ENCODE assay signal across 1 cellular context in the genomic region with DNA sequence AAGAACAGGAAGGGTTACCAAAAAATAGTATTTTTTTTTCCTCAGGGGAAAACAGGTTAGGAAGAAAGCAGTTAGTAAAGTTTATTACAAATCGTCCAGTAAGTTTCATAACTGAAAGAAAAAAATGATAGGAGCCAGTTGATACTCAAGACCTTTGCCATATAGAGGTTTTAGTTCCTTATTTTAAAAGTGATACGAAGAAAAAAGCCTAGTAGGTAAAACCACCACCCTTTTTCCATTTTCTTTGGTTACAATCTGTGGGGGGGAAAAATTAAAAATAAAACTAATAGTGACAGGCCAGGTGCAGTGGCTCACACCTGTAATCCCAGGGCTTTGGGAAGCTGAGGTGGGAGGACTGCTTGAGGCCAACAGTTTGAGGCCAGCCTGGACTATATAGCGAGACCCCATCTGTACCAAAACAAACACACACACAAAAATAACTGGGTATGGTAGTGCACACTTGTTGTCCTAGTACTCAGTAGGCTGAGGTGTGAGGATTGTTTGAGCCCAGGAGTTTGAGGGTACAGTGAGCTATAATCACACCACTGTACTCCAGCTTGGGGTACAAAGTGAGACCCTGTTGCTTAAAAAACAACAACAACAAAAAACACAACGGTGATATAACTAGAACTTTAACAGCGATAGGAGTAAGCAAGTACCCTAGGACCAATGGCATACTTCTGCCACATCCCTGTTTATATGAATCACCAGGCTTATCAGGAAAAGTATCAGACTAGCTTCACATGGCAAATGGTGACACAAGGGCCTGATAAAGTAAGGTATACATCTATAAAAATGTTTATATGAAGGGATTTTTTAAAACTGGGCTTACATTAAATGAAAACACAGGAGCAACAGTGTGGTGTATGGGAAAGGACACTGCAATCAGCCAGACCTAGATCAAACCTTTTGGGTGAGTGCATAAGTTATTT.
TF ChIP-seq lines count a peak whose summit lies in the region.

No MANE protein-coding gene starts in this region.

TF ChIP-seq in GM12878, 131 proteins besides CTCF, POLR2A, EP300 and RAD21 (continued from another document):
- TF ChIP-seq, protein P1, sequence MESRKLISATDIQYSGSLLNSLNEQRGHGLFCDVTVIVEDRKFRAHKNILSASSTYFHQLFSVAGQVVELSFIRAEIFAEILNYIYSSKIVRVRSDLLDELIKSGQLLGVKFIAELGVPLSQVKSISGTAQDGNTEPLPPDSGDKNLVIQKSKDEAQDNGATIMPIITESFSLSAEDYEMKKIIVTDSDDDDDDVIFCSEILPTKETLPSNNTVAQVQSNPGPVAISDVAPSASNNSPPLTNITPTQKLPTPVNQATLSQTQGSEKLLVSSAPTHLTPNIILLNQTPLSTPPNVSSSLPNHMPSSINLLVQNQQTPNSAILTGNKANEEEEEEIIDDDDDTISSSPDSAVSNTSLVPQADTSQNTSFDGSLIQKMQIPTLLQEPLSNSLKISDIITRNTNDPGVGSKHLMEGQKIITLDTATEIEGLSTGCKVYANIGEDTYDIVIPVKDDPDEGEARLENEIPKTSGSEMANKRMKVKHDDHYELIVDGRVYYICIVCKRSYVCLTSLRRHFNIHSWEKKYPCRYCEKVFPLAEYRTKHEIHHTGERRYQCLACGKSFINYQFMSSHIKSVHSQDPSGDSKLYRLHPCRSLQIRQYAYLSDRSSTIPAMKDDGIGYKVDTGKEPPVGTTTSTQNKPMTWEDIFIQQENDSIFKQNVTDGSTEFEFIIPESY (IDR thresholded peaks at IDR 0.05): no peak
- TF ChIP-seq EGR1 (IDR thresholded peaks at IDR 0.05; ENCODE audit: borderline replicate concordance in 1 of 2, low read depth in 2 of 2, low read length in 2 of 2) (no peak), JUNB (IDR thresholded peaks at IDR 0.05) (no peak), RELB (IDR thresholded peaks at IDR 0.05; ENCODE audit: low read depth) (0 out of 2 replicates have a peak, but pooled peaks have one; percentile 45), CREM (IDR thresholded peaks at IDR 0.05; ENCODE audit: low read depth) (no peak), BRCA1 (IDR thresholded peaks at IDR 0.05; ENCODE audit: low read depth, low read length) (no peak), SREBF1 (IDR thresholded peaks at IDR 0.05; ENCODE audit: low read length) (no peak), SUPT20H (IDR thresholded peaks at IDR 0.05; ENCODE audit: borderline replicate concordance, control insufficient read depth, low read depth, low read length) (no peak), MEF2A (IDR thresholded peaks at IDR 0.05; ENCODE audit: insufficient read depth, low read depth, low read length) (0 out of 2 replicates have a peak, but pooled peaks have one; percentile 5), YBX1 (IDR thresholded peaks at IDR 0.05) (no peak), EZH2 (IDR thresholded peaks at IDR 0.05; ENCODE audit: borderline replicate concordance, control insufficient read depth, low read depth, low read length) (no peak), TCF3 (IDR thresholded peaks at IDR 0.05; ENCODE audit: borderline replicate concordance, insufficient read depth, low read depth, low read length) (0 out of 2 replicates have a peak, but pooled peaks have one; percentile 18), SIX5 (IDR thresholded peaks at IDR 0.05; ENCODE audit: low read depth, low read length, severe bottlenecking) (no peak), CHD2 (IDR thresholded peaks at IDR 0.05; ENCODE audit: borderline replicate concordance, low read depth, low read length) (no peak)
- TF ChIP-seq, protein P2, sequence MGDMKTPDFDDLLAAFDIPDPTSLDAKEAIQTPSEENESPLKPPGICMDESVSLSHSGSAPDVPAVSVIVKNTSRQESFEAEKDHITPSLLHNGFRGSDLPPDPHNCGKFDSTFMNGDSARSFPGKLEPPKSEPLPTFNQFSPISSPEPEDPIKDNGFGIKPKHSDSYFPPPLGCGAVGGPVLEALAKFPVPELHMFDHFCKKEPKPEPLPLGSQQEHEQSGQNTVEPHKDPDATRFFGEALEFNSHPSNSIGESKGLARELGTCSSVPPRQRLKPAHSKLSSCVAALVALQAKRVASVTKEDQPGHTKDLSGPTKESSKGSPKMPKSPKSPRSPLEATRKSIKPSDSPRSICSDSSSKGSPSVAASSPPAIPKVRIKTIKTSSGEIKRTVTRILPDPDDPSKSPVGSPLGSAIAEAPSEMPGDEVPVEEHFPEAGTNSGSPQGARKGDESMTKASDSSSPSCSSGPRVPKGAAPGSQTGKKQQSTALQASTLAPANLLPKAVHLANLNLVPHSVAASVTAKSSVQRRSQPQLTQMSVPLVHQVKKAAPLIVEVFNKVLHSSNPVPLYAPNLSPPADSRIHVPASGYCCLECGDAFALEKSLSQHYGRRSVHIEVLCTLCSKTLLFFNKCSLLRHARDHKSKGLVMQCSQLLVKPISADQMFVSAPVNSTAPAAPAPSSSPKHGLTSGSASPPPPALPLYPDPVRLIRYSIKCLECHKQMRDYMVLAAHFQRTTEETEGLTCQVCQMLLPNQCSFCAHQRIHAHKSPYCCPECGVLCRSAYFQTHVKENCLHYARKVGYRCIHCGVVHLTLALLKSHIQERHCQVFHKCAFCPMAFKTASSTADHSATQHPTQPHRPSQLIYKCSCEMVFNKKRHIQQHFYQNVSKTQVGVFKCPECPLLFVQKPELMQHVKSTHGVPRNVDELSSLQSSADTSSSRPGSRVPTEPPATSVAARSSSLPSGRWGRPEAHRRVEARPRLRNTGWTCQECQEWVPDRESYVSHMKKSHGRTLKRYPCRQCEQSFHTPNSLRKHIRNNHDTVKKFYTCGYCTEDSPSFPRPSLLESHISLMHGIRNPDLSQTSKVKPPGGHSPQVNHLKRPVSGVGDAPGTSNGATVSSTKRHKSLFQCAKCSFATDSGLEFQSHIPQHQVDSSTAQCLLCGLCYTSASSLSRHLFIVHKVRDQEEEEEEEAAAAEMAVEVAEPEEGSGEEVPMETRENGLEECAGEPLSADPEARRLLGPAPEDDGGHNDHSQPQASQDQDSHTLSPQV (IDR thresholded peaks at IDR 0.05): no peak
- TF ChIP-seq, protein P3, sequence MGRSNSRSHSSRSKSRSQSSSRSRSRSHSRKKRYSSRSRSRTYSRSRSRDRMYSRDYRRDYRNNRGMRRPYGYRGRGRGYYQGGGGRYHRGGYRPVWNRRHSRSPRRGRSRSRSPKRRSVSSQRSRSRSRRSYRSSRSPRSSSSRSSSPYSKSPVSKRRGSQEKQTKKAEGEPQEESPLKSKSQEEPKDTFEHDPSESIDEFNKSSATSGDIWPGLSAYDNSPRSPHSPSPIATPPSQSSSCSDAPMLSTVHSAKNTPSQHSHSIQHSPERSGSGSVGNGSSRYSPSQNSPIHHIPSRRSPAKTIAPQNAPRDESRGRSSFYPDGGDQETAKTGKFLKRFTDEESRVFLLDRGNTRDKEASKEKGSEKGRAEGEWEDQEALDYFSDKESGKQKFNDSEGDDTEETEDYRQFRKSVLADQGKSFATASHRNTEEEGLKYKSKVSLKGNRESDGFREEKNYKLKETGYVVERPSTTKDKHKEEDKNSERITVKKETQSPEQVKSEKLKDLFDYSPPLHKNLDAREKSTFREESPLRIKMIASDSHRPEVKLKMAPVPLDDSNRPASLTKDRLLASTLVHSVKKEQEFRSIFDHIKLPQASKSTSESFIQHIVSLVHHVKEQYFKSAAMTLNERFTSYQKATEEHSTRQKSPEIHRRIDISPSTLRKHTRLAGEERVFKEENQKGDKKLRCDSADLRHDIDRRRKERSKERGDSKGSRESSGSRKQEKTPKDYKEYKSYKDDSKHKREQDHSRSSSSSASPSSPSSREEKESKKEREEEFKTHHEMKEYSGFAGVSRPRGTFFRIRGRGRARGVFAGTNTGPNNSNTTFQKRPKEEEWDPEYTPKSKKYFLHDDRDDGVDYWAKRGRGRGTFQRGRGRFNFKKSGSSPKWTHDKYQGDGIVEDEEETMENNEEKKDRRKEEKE (IDR thresholded peaks at IDR 0.05): no peak
